In the genomic region with DNA sequence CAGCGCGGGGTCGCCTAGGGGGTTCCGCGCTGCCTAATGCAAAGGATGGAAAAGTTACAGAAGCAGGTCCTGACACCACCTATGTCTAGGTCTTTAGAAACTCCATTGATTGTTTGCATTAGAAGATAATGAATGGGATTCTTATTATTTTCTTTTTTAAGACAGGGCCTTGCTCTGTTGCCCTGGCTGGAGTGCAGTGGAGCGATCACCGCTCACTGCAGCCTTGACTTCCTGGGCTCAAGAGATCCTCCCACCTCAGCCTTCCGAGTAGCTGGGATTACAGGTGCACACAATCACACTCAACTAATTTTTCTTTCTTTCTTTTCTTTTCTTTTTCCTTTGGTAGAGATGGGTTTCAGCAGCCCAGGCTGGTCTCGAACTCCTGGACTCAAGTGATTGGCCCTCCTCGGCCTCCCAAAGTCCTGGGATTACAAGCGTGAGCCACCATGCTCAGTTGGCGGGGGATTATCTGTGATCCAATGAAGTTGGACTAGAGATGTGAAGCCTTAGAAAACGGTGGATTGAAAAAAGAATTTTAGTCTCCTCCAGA, we compare ENCODE assay signal across 7 cellular contexts. TPM values are rescaled to one million over a fixed set of nuclear protein-coding genes. Genes with fewer than 3 reads are reported as not detected.
DNase-seq lines count a peak whose midpoint lies in the region; ATAC-seq and TF ChIP-seq lines count a peak whose summit lies in the region.

No MANE protein-coding gene starts in this region.

- DNase-seq in WTC11 (ENCODE audit: low spot score) (no peak), immature natural killer cell (no peak), DMS79 (lab: John Stamatoyannopoulos, UW) (no peak), GM13976 (ENCODE audit: low spot score) (no peak)

- ATAC-seq in GM19025 (IDR thresholded peaks at IDR 0.05; ENCODE audit: low read depth, unreplicated experiment) (peak; percentile 17), HG02938 (IDR thresholded peaks at IDR 0.05; ENCODE audit: unreplicated experiment) (peak; percentile 10), WTC11 (no peak)

- H3K27me3 ChIP-seq in thymus (ENCODE audit: control insufficient read depth, insufficient read depth), result no peaks in the 10 kb centered on the region

- TF ChIP-seq CTCF in WTC11 (IDR thresholded peaks at IDR 0.05) (no peak), GM13976 (IDR thresholded peaks at IDR 0.05; ENCODE audit: borderline replicate concordance, control extremely low read depth, extremely low read depth, insufficient read depth, missing control alignments) (no peak)

- H3K27ac Mint-ChIP-seq in WTC11, result peak overlapping the region; percentile 95
- peak overlapping the region; percentile 59 to 89 (median 82) for H3K27ac Mint-ChIP-seq in immature natural killer cell

- peak overlapping the region; percentile 86 for H3K4me3 ChIP-seq in thymus (ENCODE audit: low read length)

- CTCF ChIA-PET in WTC11 (lab: Charles Lee), result interaction anchor here (0.7 to 3.9 kb wide), 10 partner anchors 11 to 630 kb away, joined by 3 to 91 read pairs (median 6); a partner anchor contains a TSS

- H3K9me3 ChIP-seq in thymus (ENCODE audit: control insufficient read depth), result no peaks in the 10 kb centered on the region

- no peaks in the 10 kb centered on the region for H3K36me3 ChIP-seq in thymus (ENCODE audit: control insufficient read depth, insufficient read depth)

- in situ Hi-C loops in GM13976 (cut with MboI; ENCODE audit: low sequenced_read_pairs, unreplicated experiment), result no loop called here

- no peaks in the 10 kb centered on the region for H3K9me3 Mint-ChIP-seq in WTC11
- no peaks in the 10 kb centered on the region for H3K9me3 Mint-ChIP-seq in immature natural killer cell

- H3K4me1 Mint-ChIP-seq in WTC11, result peaks cover 36% of the 10 kb centered on the region
- H3K4me1 Mint-ChIP-seq in immature natural killer cell, result peaks cover 25 to 34% of the 10 kb centered on the region in 2 donors

- peak overlapping the region; percentile 19 for H3K27ac ChIP-seq in thymus (ENCODE audit: low read depth)

- POLR2A ChIA-PET in WTC11 (lab: Charles Lee), result interaction anchor here (0.5 to 3.3 kb wide), 3 partner anchors 10 to 81 kb away, joined by 3 to 38 read pairs (median 11); a partner anchor contains a TSS

- H3K27me3 Mint-ChIP-seq in WTC11 (ENCODE audit: low read depth) (no peaks in the 10 kb centered on the region), immature natural killer cell (ENCODE audit: low read depth in 3 of 3) (peaks cover 0 to 6% (median 4%) of the 10 kb centered on the region in 3 donors)

- H3K36me3 Mint-ChIP-seq in WTC11 (peaks cover 29% of the 10 kb centered on the region), immature natural killer cell (peaks cover 0 to 11% (median 4%) of the 10 kb centered on the region in 3 donors)

- WGBS in thymus, result 52% methylated on average over 13 of the region's 13 CpGs

- H3K4me3 Mint-ChIP-seq in WTC11 (peak overlapping the region; percentile 99), immature natural killer cell (peak overlapping the region; percentile 97 to 100 (median 99))

- peaks cover 7% of the 10 kb centered on the region for H3K4me1 ChIP-seq in thymus (ENCODE audit: control insufficient read depth, insufficient read depth, low read length)

TF ChIP-seq in WTC11, 78 proteins besides CTCF, POLR2A, EP300 and RAD21:
- TF ChIP-seq ZNF121 (CRISPR knock-in tag; IDR thresholded peaks at IDR 0.05) (peak; percentile 87), TCF7 (CRISPR knock-in tag; IDR thresholded peaks at IDR 0.05; ENCODE audit: low read depth) (no peak)
- TF ChIP-seq, protein P1, sequence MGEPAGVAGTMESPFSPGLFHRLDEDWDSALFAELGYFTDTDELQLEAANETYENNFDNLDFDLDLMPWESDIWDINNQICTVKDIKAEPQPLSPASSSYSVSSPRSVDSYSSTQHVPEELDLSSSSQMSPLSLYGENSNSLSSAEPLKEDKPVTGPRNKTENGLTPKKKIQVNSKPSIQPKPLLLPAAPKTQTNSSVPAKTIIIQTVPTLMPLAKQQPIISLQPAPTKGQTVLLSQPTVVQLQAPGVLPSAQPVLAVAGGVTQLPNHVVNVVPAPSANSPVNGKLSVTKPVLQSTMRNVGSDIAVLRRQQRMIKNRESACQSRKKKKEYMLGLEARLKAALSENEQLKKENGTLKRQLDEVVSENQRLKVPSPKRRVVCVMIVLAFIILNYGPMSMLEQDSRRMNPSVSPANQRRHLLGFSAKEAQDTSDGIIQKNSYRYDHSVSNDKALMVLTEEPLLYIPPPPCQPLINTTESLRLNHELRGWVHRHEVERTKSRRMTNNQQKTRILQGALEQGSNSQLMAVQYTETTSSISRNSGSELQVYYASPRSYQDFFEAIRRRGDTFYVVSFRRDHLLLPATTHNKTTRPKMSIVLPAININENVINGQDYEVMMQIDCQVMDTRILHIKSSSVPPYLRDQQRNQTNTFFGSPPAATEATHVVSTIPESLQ (CRISPR knock-in tag; IDR thresholded peaks at IDR 0.05), result no peak
- TF ChIP-seq, protein P2, sequence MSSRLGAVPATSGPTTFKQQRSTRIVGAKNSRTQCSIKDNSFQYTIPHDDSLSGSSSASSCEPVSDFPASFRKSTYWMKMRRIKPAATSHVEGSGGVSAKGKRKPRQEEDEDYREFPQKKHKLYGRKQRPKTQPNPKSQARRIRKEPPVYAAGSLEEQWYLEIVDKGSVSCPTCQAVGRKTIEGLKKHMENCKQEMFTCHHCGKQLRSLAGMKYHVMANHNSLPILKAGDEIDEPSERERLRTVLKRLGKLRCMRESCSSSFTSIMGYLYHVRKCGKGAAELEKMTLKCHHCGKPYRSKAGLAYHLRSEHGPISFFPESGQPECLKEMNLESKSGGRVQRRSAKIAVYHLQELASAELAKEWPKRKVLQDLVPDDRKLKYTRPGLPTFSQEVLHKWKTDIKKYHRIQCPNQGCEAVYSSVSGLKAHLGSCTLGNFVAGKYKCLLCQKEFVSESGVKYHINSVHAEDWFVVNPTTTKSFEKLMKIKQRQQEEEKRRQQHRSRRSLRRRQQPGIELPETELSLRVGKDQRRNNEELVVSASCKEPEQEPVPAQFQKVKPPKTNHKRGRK (CRISPR knock-in tag; IDR thresholded peaks at IDR 0.05; ENCODE audit: borderline replicate concordance), result no peak

RNA-seq across cellular contexts. Expression of a gene that starts 0.8 kb away (rescaled TPM):
- total RNA-seq in WTC11 (2021), result 280 to 352 TPM (median 291 TPM) in 3 replicates
- polyA plus RNA-seq in immature natural killer cell, result 10 to 100 TPM in 2 of 3 donors, 1 to 10 TPM in 1; 5.2 to 10.7 (median 10.6) TPM
- polyA plus RNA-seq in thymus, result 51.3 TPM

RNA-seq across cellular contexts. Expression of a gene that starts 10.4 kb away (rescaled TPM):
- total RNA-seq in WTC11 (2021), result 28.9 to 36.1 TPM (median 33.6 TPM) in 3 replicates
- polyA plus RNA-seq in immature natural killer cell (10 to 100 TPM in 2 of 3 donors, 1 to 10 TPM in 1; 5.5 to 14.5 (median 10.5) TPM), thymus (13.0 TPM)
